ENCODE assay signal across 8 cellular contexts in the genomic region with DNA sequence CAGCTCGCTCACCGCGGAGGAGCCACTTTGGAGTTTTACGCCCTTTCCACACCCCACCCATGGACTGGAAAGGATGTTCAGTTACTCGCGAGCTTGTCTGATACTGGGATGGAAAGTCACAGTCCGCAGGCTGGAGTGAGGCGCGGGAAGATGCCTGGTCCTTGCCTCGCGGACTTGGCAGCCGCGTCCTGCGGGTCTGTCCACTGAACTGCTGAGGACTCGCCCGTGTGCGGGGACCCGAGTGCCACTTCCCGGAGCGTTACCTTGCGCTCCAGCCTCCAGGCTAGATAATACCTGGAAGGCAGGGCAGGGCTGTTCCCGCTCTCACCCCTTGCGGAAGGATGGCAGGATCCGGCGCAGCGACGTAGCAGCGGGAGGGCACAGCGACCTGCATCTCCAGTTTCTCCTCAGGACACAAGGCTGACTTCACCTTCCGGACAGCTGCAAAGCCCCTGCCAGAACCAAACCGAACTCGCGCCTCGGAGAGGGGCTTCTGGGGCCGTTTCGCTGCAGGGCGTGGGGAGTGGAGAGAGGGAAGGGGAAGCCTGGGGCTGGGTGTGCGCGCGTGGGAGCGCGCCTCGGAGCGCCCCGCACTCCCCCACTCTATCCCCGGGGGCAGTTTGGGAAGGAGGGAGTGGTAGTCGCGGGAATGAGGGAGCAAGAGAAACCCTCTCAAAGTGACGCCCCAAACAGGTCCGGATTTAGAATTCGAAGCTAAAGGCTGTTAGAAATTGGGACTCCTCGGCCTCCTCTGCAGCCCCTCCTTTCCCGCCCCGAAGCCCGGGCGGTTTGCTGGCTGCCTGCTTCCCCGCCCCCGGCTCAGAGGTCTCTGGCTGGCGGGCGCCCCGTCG. TPM values are rescaled to one million over a fixed set of nuclear protein-coding genes. Genes with fewer than 3 reads are reported as not detected.
DNase-seq lines count a peak whose midpoint lies in the region; ATAC-seq and TF ChIP-seq lines count a peak whose summit lies in the region.

Gene KCNQ5, plus strand, starts transcription at position 822 of the 851 bp plus-strand sequence.

- H3K9ac ChIP-seq in BLaER1 treated with 17β-estradiol and CSF1 and Interleukin-3, amounts not matched to agents 10 nM and 100 nM = peak within 1 kb of the TSS; percentile 76 to 97 (median 96)
- H3K9ac ChIP-seq in adipocyte (ENCODE audit: low read length) = peak within 1 kb of the TSS; percentile 6
- no peak within 1 kb of the TSS for H3K9ac ChIP-seq in iPS-15b (ENCODE audit: low read depth, low read length)

- peak within 1 kb of the TSS in 10 of 11 experiments; percentile 50 to 99 (median 98); a peak in 20 of 22 replicates for H3K27ac ChIP-seq in BLaER1 treated with 17β-estradiol and CSF1 and Interleukin-3, amounts not matched to agents 10 nM and 100 nM
- H3K27ac ChIP-seq in spleen = peak within 1 kb of the TSS in 5 of 8 donors; percentile 59 to 79 (median 72)

- WGBS in spleen, 5 donors = 0 to 1% (median 1%) methylated on average over 46 to 62 of the region's 62 CpGs

- peaks cover 0 to 20% (median 8%) of the 10 kb centered on the region in 11 experiments; a peak in 6 of 22 replicates for H4K20me1 ChIP-seq in BLaER1 treated with 17β-estradiol and CSF1 and Interleukin-3, amounts not matched to agents 10 nM and 100 nM

- H3K4me1 ChIP-seq in BLaER1 treated with 17β-estradiol and CSF1 and Interleukin-3, amounts not matched to agents 10 nM and 100 nM = peaks cover 26 to 74% (median 58%) of the 10 kb centered on the region in 10 experiments
- H3K4me1 ChIP-seq in adipocyte (ENCODE audit: control insufficient read depth, insufficient read depth, low read length) (peaks cover 26% of the 10 kb centered on the region), iPS-15b (ENCODE audit: control insufficient read depth, insufficient read depth, low read length) (peaks cover 5% of the 10 kb centered on the region), spleen (peaks cover 14 to 80% (median 49%) of the 10 kb centered on the region in 6 donors)

- ATAC-seq in GM19463 (IDR thresholded peaks at IDR 0.05; ENCODE audit: unreplicated experiment) = peak; percentile 5
- no peak for ATAC-seq in left lobe of liver

- H3K9me3 ChIP-seq in BLaER1 treated with 17β-estradiol and CSF1 and Interleukin-3, amounts not matched to agents 10 nM and 100 nM (replicated peaks in 1 of 11) = no peaks in the 10 kb centered on the region
- H3K9me3 ChIP-seq in adipocyte (ENCODE audit: control insufficient read depth, low read length) (no peaks in the 10 kb centered on the region), iPS-15b (ENCODE audit: control insufficient read depth, insufficient read depth, low read length) (no peaks in the 10 kb centered on the region), spleen (no peaks in the 10 kb centered on the region)

- H3K4me3 ChIP-seq in BLaER1 treated with 17β-estradiol and CSF1 and Interleukin-3, amounts not matched to agents 10 nM and 100 nM = peak within 1 kb of the TSS; percentile 73 to 89 (median 83)
- H3K4me3 ChIP-seq in adipocyte (ENCODE audit: low read length) = peak within 1 kb of the TSS; percentile 72
- H3K4me3 ChIP-seq in iPS-15b (ENCODE audit: low read depth, low read length) = peak within 1 kb of the TSS; percentile 70
- H3K4me3 ChIP-seq in spleen = peak within 1 kb of the TSS; percentile 53 to 70 (median 64)

- TF ChIP-seq POLR2A in spleen (IDR thresholded peaks at IDR 0.05) = no peak

- peaks cover 0 to 13% (median 0%) of the 10 kb centered on the region in 11 experiments; a peak in 6 of 22 replicates for H3K27me3 ChIP-seq in BLaER1 treated with 17β-estradiol and CSF1 and Interleukin-3, amounts not matched to agents 10 nM and 100 nM
- H3K27me3 ChIP-seq in adipocyte (replicated peaks; ENCODE audit: control insufficient read depth, insufficient read depth, low read length) (peaks cover 49% of the 10 kb centered on the region), iPS-15b (ENCODE audit: control insufficient read depth, insufficient read depth, low read length) (peaks cover 69% of the 10 kb centered on the region), spleen (replicated peaks in 1 of 7) (peaks cover 0 to 24% (median 8%) of the 10 kb centered on the region in 7 donors)

- H3K4me2 ChIP-seq in BLaER1 treated with 17β-estradiol and CSF1 and Interleukin-3, amounts not matched to agents 10 nM and 100 nM = peak within 1 kb of the TSS; percentile 89 to 100 (median 98)

- intact Hi-C loops in spleen (cut with DNase I; ENCODE audit: low total_unique reads) = no loop called here

- DNase-seq in NCI-H748 treated with DMSO at 0.1 percent for 48 hours (lab: John Stamatoyannopoulos, UW) (peak; percentile 19), adipocyte (ENCODE audit: low read depth) (peak; percentile 56), spleen (peak; percentile 85), left lobe of liver (ENCODE audit: low spot score) (no peak), NOMO-1 (lab: John Stamatoyannopoulos, UW; ENCODE audit: unreplicated experiment in 2 of 2) (no peak)

- H3K36me3 ChIP-seq in BLaER1 treated with 17β-estradiol and CSF1 and Interleukin-3, amounts not matched to agents 10 nM and 100 nM = peaks cover 0 to 13% (median 5%) of the 10 kb centered on the region in 11 experiments; a peak in 9 of 22 replicates
- H3K36me3 ChIP-seq in adipocyte (ENCODE audit: control insufficient read depth, insufficient read depth, low read length, severe bottlenecking) (no peaks in the 10 kb centered on the region), iPS-15b (ENCODE audit: control insufficient read depth, insufficient read depth, low read length) (no peaks in the 10 kb centered on the region), spleen (no peaks in the 10 kb centered on the region)

- TF ChIP-seq CTCF in spleen (IDR thresholded peaks at IDR 0.05 in 8 of 11, conservative IDR thresholded peaks at IDR 0.05 in 3 of 11) = no peak

RNA-seq across cellular contexts. Expression of gene KCNQ5, which starts in this region (rescaled TPM):
- total RNA-seq in spleen (1 to 10 TPM; 3.5 to 8.7 (median 6.0) TPM), left lobe of liver (not detected)
- 1 to 10 TPM; 1.3 to 1.7 (median 1.6) TPM for polyA plus RNA-seq in spleen

Comparison
In these comparisons a context has a peak if more than half of its experiments do, and no peak if none do; other contexts are left out.
1. DNase-seq: peak in NCI-H748 treated with DMSO at 0.1 percent for 48 hours (single experiment), adipocyte (single experiment) and spleen (single experiment); none in left lobe of liver (single experiment) and NOMO-1 (0 of 2).
2. Peak in every context shown above with its lines, with median percentiles within 50 percentile points of each other: H3K4me3 ChIP-seq.